24 cellular contexts compared by ENCODE assay signal in genomic region chr2:112170495-112170894, GRCh38. TPM values are rescaled to one million over a fixed set of nuclear protein-coding genes. Genes with fewer than 3 reads are reported as not detected.
"Had no signal": no experiment of that assay in that cellular context is flagged by ENCODE, and none has a peak within 500 bp of the region (broad histone marks: within the 10 kb centered on the region; RNA-seq: fewer than 3 reads in every experiment).

No MANE protein-coding gene starts in this region.

- H3K79me2 ChIP-seq: hepatocyte had no signal

- H3K27me3 ChIP-seq: dorsolateral prefrontal cortex, esophagus muscularis mucosa, gastroesophageal sphincter, heart left ventricle, hepatocyte, left lung had no signal

- H3K4me3 ChIP-seq: coronary artery, dorsolateral prefrontal cortex, esophagus muscularis mucosa, gastroesophageal sphincter, heart left ventricle, hepatocyte, left lung, lower lobe of right lung, mucosa of descending colon had no signal

- H3K36me3 ChIP-seq: esophagus muscularis mucosa, gastroesophageal sphincter, heart left ventricle, left lung, lower lobe of right lung had no signal

- H3K4me1 ChIP-seq: esophagus muscularis mucosa, foreskin keratinocyte, gastroesophageal sphincter, heart left ventricle, left lung, lower lobe of right lung had no signal

- ATAC-seq: foreskin keratinocyte, gastroesophageal sphincter, heart left ventricle, left colon, left lung, left ventricle myocardium superior, lower lobe of right lung, mucosa of descending colon had no signal

- H3K27ac ChIP-seq: coronary artery, dorsolateral prefrontal cortex, esophagus muscularis mucosa, foreskin keratinocyte, gastroesophageal sphincter, heart left ventricle, hepatocyte, left lung, lower lobe of right lung had no signal

- H3K4me2 ChIP-seq: hepatocyte had no signal

- FAIRE-seq: colon, endothelial cell of umbilical vein, frontal cortex, kidney had no signal

- H3K9me3 ChIP-seq: esophagus muscularis mucosa, gastroesophageal sphincter, heart left ventricle, left lung, lower lobe of right lung, mucosa of descending colon had no signal

- H2AFZ ChIP-seq: hepatocyte had no signal

- DNase-seq: dermis blood vessel endothelial cell; dorsolateral prefrontal cortex; effector CD4-positive, alpha-beta T cell; effector memory CD4-positive, alpha-beta T cell; foreskin keratinocyte; heart left ventricle; hypothalamus; immature natural killer cell; islet precursor cell; kidney; kidney glomerular epithelial cell; left colon; left lung; left ventricle myocardium superior; lower lobe of right lung; mesenchymal stem cell; mucosa of descending colon had no signal

RNA-seq across cellular contexts. Expression of gene FBLN7, which starts 32.3 kb away (rescaled TPM):
- polyA plus RNA-seq: immature natural killer cell had no signal
